In the genomic region with DNA sequence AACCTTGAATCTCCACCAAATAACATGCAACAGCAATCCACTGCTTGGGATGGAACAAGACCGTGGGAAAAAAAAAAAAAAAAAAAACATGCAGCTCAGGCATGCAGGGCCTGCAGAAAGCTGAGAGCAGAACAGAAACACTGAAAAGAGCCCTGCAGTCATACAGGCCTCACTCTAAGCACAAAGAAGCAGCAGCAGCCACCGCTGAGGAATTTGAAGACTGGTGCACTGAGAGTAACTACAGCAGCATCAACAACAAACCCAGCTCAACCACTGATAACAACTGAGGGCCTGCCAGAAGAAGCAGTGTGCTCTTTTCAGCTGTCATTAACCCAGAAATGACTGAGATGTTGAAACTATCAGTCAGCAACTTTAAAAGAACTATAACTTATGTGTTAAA, we compare ENCODE assay signal across 32 cellular contexts.
DNase-seq lines count a peak whose midpoint lies in the region; ATAC-seq and TF ChIP-seq lines count a peak whose summit lies in the region.
"Had no signal": no experiment of that assay in that cellular context is flagged by ENCODE, and none has a peak within 500 bp of the region (broad histone marks: within the 10 kb centered on the region; RNA-seq: fewer than 3 reads in every experiment).

No MANE protein-coding gene starts in this region.

- no peak overlapping the region for H3K4me3 Mint-ChIP-seq in natural killer cell
- H3K4me3 Mint-ChIP-seq: central memory CD8-positive, alpha-beta T cell; natural killer cell treated with Interleukin-12 subunit alpha and Interleukin-12 subunit beta and Interleukin-15 and Interleukin-18, amount 100 ng/mL, for 72 hours; stimulated activated naive CD8-positive, alpha-beta T cell treated with anti-CD3 and anti-CD28 coated beads, Interleukin-15, Interleukin-2, amounts not matched to agents 100 ng/mL and 50 ng/mL, for 24 hours had no signal

- no peaks in the 10 kb centered on the region for H3K36me3 ChIP-seq in mesenchymal stem cell (ENCODE audit: control insufficient read depth in 1 of 2, insufficient read depth in 2 of 2, low read depth in 1 of 2, low read length in 2 of 2)
- H3K36me3 ChIP-seq: pancreas, spleen, thoracic aorta, uterus had no signal

- ATAC-seq in right cardiac atrium (peak; percentile 66 to 73), left ventricle myocardium superior (no peak), natural killer cell (no peak)
- ATAC-seq: activated naive CD4-positive, alpha-beta T cell treated with anti-CD3 and anti-CD28 coated beads, Interleukin-2, amount 50 U/mL, for 72 hours; natural killer cell treated with Interleukin-12 subunit alpha and Interleukin-12 subunit beta and Interleukin-15 and Interleukin-18, amount 100 ng/mL, for 72 hours; pancreas had no signal

- no peaks in the 10 kb centered on the region for H3K36me3 Mint-ChIP-seq in natural killer cell
- H3K36me3 Mint-ChIP-seq: activated naive CD4-positive, alpha-beta T cell treated with anti-CD3 and anti-CD28 coated beads, Interleukin-2, amount 50 U/mL, for 72 hours; natural killer cell treated with Interleukin-12 subunit alpha and Interleukin-12 subunit beta and Interleukin-15 and Interleukin-18, amount 100 ng/mL, for 72 hours had no signal

- H3K79me1 ChIP-seq in mesenchymal stem cell (replicated peaks; ENCODE audit: low read length, poor library complexity, severe bottlenecking), result no peaks in the 10 kb centered on the region

- no peak overlapping the region for H3K27ac ChIP-seq in right cardiac atrium (ENCODE audit: low read length)
- no peak overlapping the region for H3K27ac ChIP-seq in mesenchymal stem cell (ENCODE audit: low read length, poor library complexity, severe bottlenecking)
- H3K27ac ChIP-seq: pancreas, spleen, thoracic aorta, uterus, VCaP had no signal

- H3K18ac ChIP-seq in mesenchymal stem cell (ENCODE audit: low read depth in 1 of 2, low read length in 2 of 2), result no peak overlapping the region

- no peak overlapping the region for H3K14ac ChIP-seq in mesenchymal stem cell (ENCODE audit: low read length in 2 of 2)

- H3K4me2 ChIP-seq in mesenchymal stem cell (ENCODE audit: low read length, poor library complexity, severe bottlenecking), result no peak overlapping the region

- WGBS in right cardiac atrium, result 33% methylated on average over 2 of the region's 2 CpGs
- 56% methylated on average over 2 of the region's 2 CpGs for WGBS in mesenchymal stem cell

- no peak overlapping the region for H3K23ac ChIP-seq in mesenchymal stem cell (ENCODE audit: low read length in 2 of 2)

- DNase-seq in right cardiac atrium (peak in 1 of 3 donors; percentile 41), left ventricle myocardium superior (no peak), fibroblast of the aortic adventitia (ENCODE audit: low read depth) (peak; percentile 19), mesenchymal stem cell (peak; percentile 63), stromal cell of bone marrow (ENCODE audit: low read depth) (peak; percentile 3), NCI-H774 (lab: John Stamatoyannopoulos, UW) (no peak), GDM1 (lab: John Stamatoyannopoulos, UW) (no peak), natural killer cell (no peak)
- DNase-seq: 8988T; activated CD4-positive, alpha-beta T cell treated with anti-CD3 and anti-CD28 coated beads for 48 hours; activated T-cell treated with anti-CD3 and anti-CD28 coated beads for 4 hours; anterior cingulate cortex; DMS79; GF-D8; hypothalamus; NCI-H1048; NCI-H446 treated with DMSO at 0.1 percent for 48 hours; NCI-H82; pancreas; retina; spleen; stimulated activated CD4-positive, alpha-beta T cell treated with anti-CD3 and anti-CD28 coated beads, Interleukin-2, amount 100 ng/mL, for 24 hours; stimulated activated CD8-positive, alpha-beta memory T cell treated with anti-CD3 and anti-CD28 coated beads, Interleukin-4, amount 100 ng/mL, for 48 hours; SW 1271; T-helper 9 cell; uterus had no signal

- H4K8ac ChIP-seq in mesenchymal stem cell (ENCODE audit: low read length), result no peak overlapping the region

- H2BK12ac ChIP-seq in mesenchymal stem cell (ENCODE audit: low read length in 2 of 2), result no peak overlapping the region

- H3K4me1 ChIP-seq in right cardiac atrium (ENCODE audit: control insufficient read depth, insufficient read depth, low read length), result peaks cover 5% of the 10 kb centered on the region
- H3K4me1 ChIP-seq in mesenchymal stem cell (ENCODE audit: control insufficient read depth, insufficient read depth, low read depth, low read length), result no peaks in the 10 kb centered on the region
- H3K4me1 ChIP-seq: pancreas, spleen, uterus had no signal

- H3K27me3 ChIP-seq in right cardiac atrium (ENCODE audit: control insufficient read depth, insufficient read depth), result no peaks in the 10 kb centered on the region
- H3K27me3 ChIP-seq in mesenchymal stem cell (ENCODE audit: control insufficient read depth in 1 of 2, insufficient read depth in 1 of 2, low read length in 2 of 2), result no peaks in the 10 kb centered on the region
- H3K27me3 ChIP-seq: pancreas, spleen, uterus had no signal

- H3K9ac ChIP-seq in mesenchymal stem cell (ENCODE audit: low read length), result no peak overlapping the region

- no peak overlapping the region for H3K27ac Mint-ChIP-seq in natural killer cell
- H3K27ac Mint-ChIP-seq: activated naive CD4-positive, alpha-beta T cell treated with anti-CD3 and anti-CD28 coated beads, Interleukin-2, amount 50 U/mL, for 72 hours; natural killer cell treated with Interleukin-12 subunit alpha and Interleukin-12 subunit beta and Interleukin-15 and Interleukin-18, amount 100 ng/mL, for 72 hours; stimulated activated naive CD8-positive, alpha-beta T cell treated with anti-CD3 and anti-CD28 coated beads, Interleukin-15, Interleukin-2, amounts not matched to agents 100 ng/mL and 50 ng/mL, for 24 hours had no signal

- peaks cover 3 to 6% of the 10 kb centered on the region in 2 donors for H3K9me3 Mint-ChIP-seq in natural killer cell
- H3K9me3 Mint-ChIP-seq: activated naive CD4-positive, alpha-beta T cell treated with anti-CD3 and anti-CD28 coated beads, Interleukin-2, amount 50 U/mL, for 72 hours; central memory CD8-positive, alpha-beta T cell; stimulated activated naive CD8-positive, alpha-beta T cell treated with anti-CD3 and anti-CD28 coated beads, Interleukin-15, Interleukin-2, amounts not matched to agents 100 ng/mL and 50 ng/mL, for 24 hours had no signal

- H3K9me3 ChIP-seq in right cardiac atrium (ENCODE audit: control insufficient read depth, low read length) (no peaks in the 10 kb centered on the region), mesenchymal stem cell (ENCODE audit: control insufficient read depth, low read length) (no peaks in the 10 kb centered on the region)
- H3K9me3 ChIP-seq: pancreas, thoracic aorta, uterus had no signal

- no peak overlapping the region for H2AFZ ChIP-seq in mesenchymal stem cell (ENCODE audit: low read depth, low read length)

- H3K27me3 Mint-ChIP-seq in natural killer cell (ENCODE audit: low read depth in 2 of 2), result no peaks in the 10 kb centered on the region
- H3K27me3 Mint-ChIP-seq: central memory CD8-positive, alpha-beta T cell; natural killer cell treated with Interleukin-12 subunit alpha and Interleukin-12 subunit beta and Interleukin-15 and Interleukin-18, amount 100 ng/mL, for 72 hours; stimulated activated naive CD8-positive, alpha-beta T cell treated with anti-CD3 and anti-CD28 coated beads, Interleukin-15, Interleukin-2, amounts not matched to agents 100 ng/mL and 50 ng/mL, for 24 hours had no signal

- H2AK5ac ChIP-seq in mesenchymal stem cell (ENCODE audit: low read length, severe bottlenecking), result no peak overlapping the region

- TF ChIP-seq CTCF in fibroblast of the aortic adventitia (IDR thresholded peaks at IDR 0.05; ENCODE audit: insufficient read depth, low read length), result no peak
- TF ChIP-seq CTCF in natural killer cell (IDR thresholded peaks at IDR 0.05), result no peak

- H4K91ac ChIP-seq in mesenchymal stem cell (ENCODE audit: low read length), result no peak overlapping the region

- H2BK5ac ChIP-seq in mesenchymal stem cell (ENCODE audit: low read depth, low read length, poor library complexity, severe bottlenecking), result no peak overlapping the region

- H2BK15ac ChIP-seq in mesenchymal stem cell (ENCODE audit: low read depth, poor library complexity, severe bottlenecking), result no peak overlapping the region

- H3K4me3 ChIP-seq in right cardiac atrium (ENCODE audit: low read length) (no peak overlapping the region), fibroblast of the aortic adventitia (ENCODE audit: low read depth, low read length) (no peak overlapping the region), mesenchymal stem cell (ENCODE audit: insufficient read depth in 1 of 2, low read depth in 1 of 2, low read length in 2 of 2) (no peak overlapping the region)
- H3K4me3 ChIP-seq: pancreas, spleen, thoracic aorta, uterus had no signal

- H3K4me1 Mint-ChIP-seq in natural killer cell, result no peaks in the 10 kb centered on the region
- H3K4me1 Mint-ChIP-seq: central memory CD8-positive, alpha-beta T cell had no signal

- H3K4ac ChIP-seq in mesenchymal stem cell (ENCODE audit: low read depth in 1 of 2, low read length in 2 of 2), result no peak overlapping the region

- intact Hi-C loops in right cardiac atrium (cut with DNase I), result no loop called here
- intact Hi-C loops in left ventricle myocardium superior (cut with micrococcal nuclease), result no loop called here
- intact Hi-C loops in natural killer cell (cut with micrococcal nuclease), result no loop called here

- no peak overlapping the region for H2BK120ac ChIP-seq in mesenchymal stem cell (ENCODE audit: low read depth, low read length)

Comparison
In these comparisons a context has a peak if more than half of its experiments do, and no peak if none do; other contexts are left out.
1. ATAC-seq: peak in right cardiac atrium (2 of 2); none in left ventricle myocardium superior (single experiment) and natural killer cell (0 of 3).
2. DNase-seq: peak in fibroblast of the aortic adventitia (single experiment), mesenchymal stem cell (single experiment) and stromal cell of bone marrow (single experiment); none in left ventricle myocardium superior (single experiment), NCI-H774 (single experiment), GDM1 (single experiment) and natural killer cell (single experiment).